ENCODE assay signal across 8 cellular contexts in genomic region chr12:112107728-112108447, GRCh38. TPM values are rescaled to one million over a fixed set of nuclear protein-coding genes. Genes with fewer than 3 reads are reported as not detected.
DNase-seq lines count a peak whose midpoint lies in the region; ATAC-seq and TF ChIP-seq lines count a peak whose summit lies in the region.

No MANE protein-coding gene starts in this region.

- H3K4me1 ChIP-seq in naive thymus-derived CD4-positive, alpha-beta T cell (ENCODE audit: control insufficient read depth in 2 of 2, insufficient read depth in 2 of 2, low read length in 2 of 2): peaks cover 12 to 22% of the 10 kb centered on the region in 2 donors
- peaks cover 80% of the 10 kb centered on the region for H3K4me1 ChIP-seq in vagina

- peaks cover 0 to 12% (median 0%) of the 10 kb centered on the region in 3 experiments for H3K36me3 ChIP-seq in naive thymus-derived CD4-positive, alpha-beta T cell (ENCODE audit: control insufficient read depth in 2 of 3, insufficient read depth in 3 of 3, low read length in 3 of 3)
- H3K36me3 ChIP-seq in vagina: no peaks in the 10 kb centered on the region

- TF ChIP-seq POLR2A in vagina (IDR thresholded peaks at IDR 0.05): no peak

- H3K4me3 ChIP-seq in naive thymus-derived CD4-positive, alpha-beta T cell (ENCODE audit: low read length): peak overlapping the region; percentile 100
- peak overlapping the region; percentile 55 to 88 for H3K4me3 ChIP-seq in vagina

- peaks cover 34% of the 10 kb centered on the region for H3K4me1 Mint-ChIP-seq in T-helper 17 cell
- peaks cover 20% of the 10 kb centered on the region for H3K4me1 Mint-ChIP-seq in endothelial cell (ENCODE audit: unreplicated experiment)
- H3K4me1 Mint-ChIP-seq in naive thymus-derived CD4-positive, alpha-beta T cell: peaks cover 27 to 55% (median 48%) of the 10 kb centered on the region in 7 donors

- H3K27ac Mint-ChIP-seq in T-helper 17 cell: peak overlapping the region; percentile 98
- H3K27ac Mint-ChIP-seq in endothelial cell (ENCODE audit: unreplicated experiment): peak overlapping the region; percentile 54
- H3K27ac Mint-ChIP-seq in naive thymus-derived CD4-positive, alpha-beta T cell: peak overlapping the region; percentile 84 to 98 (median 93)

- H3K36me3 Mint-ChIP-seq in T-helper 17 cell (ENCODE audit: low read depth) (no peaks in the 10 kb centered on the region), endothelial cell (ENCODE audit: low read depth, unreplicated experiment) (no peaks in the 10 kb centered on the region)
- peaks cover 0 to 7% (median 0%) of the 10 kb centered on the region in 5 donors for H3K36me3 Mint-ChIP-seq in naive thymus-derived CD4-positive, alpha-beta T cell

- TF ChIP-seq CTCF in endothelial cell (IDR thresholded peaks at IDR 0.05; ENCODE audit: unreplicated experiment) (no peak), vagina (IDR thresholded peaks at IDR 0.05) (no peak)

- DNase-seq in COLO668 (lab: John Stamatoyannopoulos, UW; ENCODE audit: unreplicated experiment): peak; percentile 48
- DNase-seq in T-helper 17 cell: no peak
- DNase-seq in endothelial cell (ENCODE audit: low spot score): peak; percentile 33
- DNase-seq in naive thymus-derived CD4-positive, alpha-beta T cell: peak in 2 of 9 donors; percentile 10 to 39
- no peak for DNase-seq in vagina (ENCODE audit: extremely low spot score in 2 of 2)

- POLR2A ChIA-PET in naive thymus-derived CD4-positive, alpha-beta T cell (lab: Charles Lee): interaction anchor here (0.5 to 5.2 kb wide), 11 partner anchors 9 to 303 kb away, joined by 3 to 81 read pairs (median 4); partner anchors contain the start of gene TRAFD1

- CTCF ChIA-PET in naive thymus-derived CD4-positive, alpha-beta T cell (lab: Charles Lee): interaction anchor here (0.6 to 0.9 kb wide), 2 partner anchors 71 to 94 kb away, joined by 3 to 8 read pairs; no protein-coding TSS in a partner anchor

- ATAC-seq in HG02763 (IDR thresholded peaks at IDR 0.05; ENCODE audit: unreplicated experiment) (peak; percentile 6), T-helper 17 cell (no peak), GM19467 (IDR thresholded peaks at IDR 0.05; ENCODE audit: unreplicated experiment) (no peak), GM19023 (IDR thresholded peaks at IDR 0.05; ENCODE audit: unreplicated experiment) (no peak)
- no peak for ATAC-seq in naive thymus-derived CD4-positive, alpha-beta T cell

- H3K27ac ChIP-seq in naive thymus-derived CD4-positive, alpha-beta T cell (ENCODE audit: low read depth, low read length): peak overlapping the region; percentile 92
- peak overlapping the region; percentile 95 for H3K27ac ChIP-seq in vagina

- H3K27me3 Mint-ChIP-seq in T-helper 17 cell: no peaks in the 10 kb centered on the region
- peaks cover 7% of the 10 kb centered on the region for H3K27me3 Mint-ChIP-seq in endothelial cell (ENCODE audit: unreplicated experiment)
- no peaks in the 10 kb centered on the region for H3K27me3 Mint-ChIP-seq in naive thymus-derived CD4-positive, alpha-beta T cell

- intact Hi-C loops in naive thymus-derived CD4-positive, alpha-beta T cell (cut with micrococcal nuclease): loop anchor here (1.0 to 10.0 kb wide), 10 partner anchors 17 to 513 kb away; partner anchors contain the start of genes ATXN2 (in 2 of the 2), ERP29 (in 2 of the 2), RPL6 (in 2 of the 2) and TMEM116 (in 2 of the 2)
- intact Hi-C loops in vagina (cut with DNase I): no loop called here

- H3K27me3 ChIP-seq in naive thymus-derived CD4-positive, alpha-beta T cell (ENCODE audit: control insufficient read depth in 2 of 2, insufficient read depth in 2 of 2, low read length in 2 of 2): no peaks in the 10 kb centered on the region
- no peaks in the 10 kb centered on the region for H3K27me3 ChIP-seq in vagina

- H3K9me3 ChIP-seq in T-helper 17 cell (ENCODE audit: control insufficient read depth, low read length, poor library complexity, severe bottlenecking) (no peaks in the 10 kb centered on the region), vagina (no peaks in the 10 kb centered on the region)
- H3K9me3 ChIP-seq in naive thymus-derived CD4-positive, alpha-beta T cell (ENCODE audit: control insufficient read depth in 2 of 3, low read length in 3 of 3): no peaks in the 10 kb centered on the region

- peak overlapping the region; percentile 94 for H3K4me3 Mint-ChIP-seq in T-helper 17 cell
- peak overlapping the region; percentile 96 for H3K4me3 Mint-ChIP-seq in endothelial cell (ENCODE audit: unreplicated experiment)
- H3K4me3 Mint-ChIP-seq in naive thymus-derived CD4-positive, alpha-beta T cell: peak overlapping the region; percentile 89 to 99 (median 96)

- no peaks in the 10 kb centered on the region for H3K9me3 Mint-ChIP-seq in endothelial cell (ENCODE audit: unreplicated experiment)
- H3K9me3 Mint-ChIP-seq in naive thymus-derived CD4-positive, alpha-beta T cell: peaks cover 0 to 2% (median 0%) of the 10 kb centered on the region in 11 donors

RNA-seq across cellular contexts. Expression of gene NAA25, which starts 0.7 kb away (rescaled TPM):
- 10 to 100 TPM; 29.9 to 34.7 TPM for total RNA-seq in T-helper 17 cell
- total RNA-seq in endothelial cell (ENCODE audit: unreplicated experiment): 23.4 TPM
- 10 to 100 TPM; 39.1 to 43.0 (median 42.1) TPM for total RNA-seq in naive thymus-derived CD4-positive, alpha-beta T cell
- 10 to 100 TPM in 1 of 2 donors, 1 to 10 TPM in 1; 9.8 to 15.9 TPM for polyA plus RNA-seq in naive thymus-derived CD4-positive, alpha-beta T cell
- total RNA-seq in vagina: 24.1 TPM

RNA-seq across cellular contexts. Expression of gene TRAFD1, which starts 17.5 kb away (rescaled TPM):
- total RNA-seq in T-helper 17 cell (10 to 100 TPM; 24.3 to 26.2 TPM), endothelial cell (ENCODE audit: unreplicated experiment) (38.8 TPM), vagina (36.8 TPM)
- 10 to 100 TPM; 22.1 to 86.6 (median 42.7) TPM for total RNA-seq in naive thymus-derived CD4-positive, alpha-beta T cell
- polyA plus RNA-seq in naive thymus-derived CD4-positive, alpha-beta T cell: 10 to 100 TPM; 54.4 to 63.9 TPM

Comparison
In these comparisons a context has a peak if more than half of its experiments do, and no peak if none do; other contexts are left out.
1. DNase-seq: peak in COLO668 (single experiment) and endothelial cell (single experiment); none in T-helper 17 cell (0 of 3) and vagina (0 of 2).
2. Peak in every context shown above with its lines, with median percentiles within 50 percentile points of each other: H3K27ac Mint-ChIP-seq and H3K4me3 Mint-ChIP-seq.